22 cellular contexts compared by ENCODE assay signal in genomic region chr9:82202808-82203207, GRCh38.
A peak's percentile ranks its signal among the peaks of the same experiment; 100 is the strongest.
DNase-seq lines count a peak whose midpoint lies in the region; ATAC-seq, FAIRE-seq and TF ChIP-seq lines count a peak whose summit lies in the region.
"Had no signal": no experiment of that assay in that cellular context is flagged by ENCODE, and none has a peak within 500 bp of the region (broad histone marks: within the 10 kb centered on the region; RNA-seq: fewer than 3 reads in every experiment).

No MANE protein-coding gene starts in this region.

- H2BK20ac ChIP-seq in IMR-90 (ENCODE audit: low read depth, low read length), result no peak overlapping the region

- H3K23ac ChIP-seq in IMR-90 (ENCODE audit: low read depth, low read length), result no peak overlapping the region

- intact Hi-C loops in IMR-90 (cut with micrococcal nuclease), result loop anchor here (1.0 kb wide), 1 partner anchor 120 kb away; no protein-coding TSS in a partner anchor

- dilution Hi-C loops in IMR-90 (cut with HindIII; ENCODE audit: low sequenced_read_pairs, unreplicated experiment), result no loop called here
- dilution Hi-C loops in keratinocyte (cut with MboI; ENCODE audit: extremely low pct_ligation_motif_present, low sequenced_read_pairs), result no loop called here

- no peak for TF ChIP-seq RAD21 in IMR-90 (IDR thresholded peaks at IDR 0.05; ENCODE audit: low read length)

- H2AK9ac ChIP-seq in IMR-90 (replicated peaks; ENCODE audit: low read depth, low read length, poor library complexity), result no peak overlapping the region

- FAIRE-seq in bronchial epithelial cell (lab: Jason Lieb, UNC) (no peak), keratinocyte (lab: Jason Lieb, UNC) (peak; percentile 69)
- FAIRE-seq: GM18507 had no signal

- in situ Hi-C loops in IMR-90 (cut with MboI; ENCODE audit: low sequenced_read_pairs), result no loop called here

- no peak overlapping the region for H3K27ac ChIP-seq in IMR-90 (ENCODE audit: insufficient read depth, low read length)
- H3K27ac ChIP-seq in keratinocyte (ENCODE audit: control insufficient read depth, insufficient read depth, low read length), result no peak overlapping the region
- no peak overlapping the region for H3K27ac ChIP-seq in coronary artery
- H3K27ac ChIP-seq: cardiac muscle cell, neural progenitor cell had no signal

- no peak for TF ChIP-seq CTCF in AG10803 (conservative IDR thresholded peaks at IDR 0.05; ENCODE audit: low read length)
- TF ChIP-seq CTCF in IMR-90 (conservative IDR thresholded peaks at IDR 0.05; ENCODE audit: low read depth, low read length), result no peak
- TF ChIP-seq CTCF in bronchial epithelial cell (IDR thresholded peaks at IDR 0.05; ENCODE audit: insufficient read depth, low read length, severe bottlenecking), result no peak
- TF ChIP-seq CTCF in keratinocyte (optimal IDR thresholded peaks at IDR 0.05 in 1 of 3, IDR thresholded peaks at IDR 0.05 in 1 of 3, conservative IDR thresholded peaks at IDR 0.05 in 1 of 3; ENCODE audit: extremely low read depth in 1 of 3, insufficient read depth in 2 of 3, low read length in 3 of 3), result no peak
- no peak for TF ChIP-seq CTCF in coronary artery (IDR thresholded peaks at IDR 0.05)

- H3K27me3 ChIP-seq in IMR-90 (ENCODE audit: control insufficient read depth, insufficient read depth, low read length) (no peaks in the 10 kb centered on the region), bronchial epithelial cell (ENCODE audit: control insufficient read depth, insufficient read depth, low read length) (no peaks in the 10 kb centered on the region), keratinocyte (ENCODE audit: control insufficient read depth, extremely low read depth, insufficient read depth, low read length) (no peaks in the 10 kb centered on the region)
- H3K27me3 ChIP-seq: cardiac muscle cell, neural progenitor cell had no signal

- no TSS peak for BruUV-seq in IMR-90 (replicated peaks; lab: Mats Ljungman, UMichigan)

- no peak overlapping the region for H3K4ac ChIP-seq in IMR-90 (ENCODE audit: low read depth, low read length)

- no peak overlapping the region for H3K56ac ChIP-seq in IMR-90 (ENCODE audit: extremely low read depth, insufficient read depth, low read length)

- CTCF ChIA-PET in IMR-90 (lab: Yijun Ruan, JAX), result interaction anchor here (1.6 kb wide), 1 partner anchor 9 kb away, joined by 3 read pairs; no protein-coding TSS in a partner anchor

- no CpG with 5 or more reads among the region's 4 CpGs for WGBS in IMR-90 (ENCODE audit: extremely low coverage in 2 of 2, insufficient read length in 1 of 2), 2 experiments

- H4K5ac ChIP-seq in IMR-90 (ENCODE audit: low read depth, low read length), result no peak overlapping the region

- no peaks in the 10 kb centered on the region for H3K79me2 ChIP-seq in keratinocyte (ENCODE audit: control insufficient read depth, insufficient read depth, low read length)

- H4K20me1 ChIP-seq in IMR-90 (ENCODE audit: insufficient read depth, low read length) (no peaks in the 10 kb centered on the region), keratinocyte (ENCODE audit: control insufficient read depth, extremely low read depth, insufficient read depth, low read length) (no peaks in the 10 kb centered on the region)

- no peak overlapping the region for H3K14ac ChIP-seq in IMR-90 (replicated peaks; ENCODE audit: low read depth, low read length)

- no peaks in the 10 kb centered on the region for H3K9me3 ChIP-seq in IMR-90 (ENCODE audit: control insufficient read depth, insufficient read depth, low read length)
- H3K9me3 ChIP-seq in keratinocyte (ENCODE audit: control insufficient read depth, low read depth, low read length), result no peaks in the 10 kb centered on the region
- H3K9me3 ChIP-seq: SK-N-SH had no signal

- no peaks in the 10 kb centered on the region for H3K79me1 ChIP-seq in IMR-90 (ENCODE audit: low read depth in 1 of 2, low read length in 2 of 2)

- no peak overlapping the region for H2AK5ac ChIP-seq in IMR-90 (ENCODE audit: low read depth, low read length)

- H3K18ac ChIP-seq in IMR-90 (ENCODE audit: low read depth, low read length), result no peak overlapping the region

- H4K8ac ChIP-seq in IMR-90 (ENCODE audit: low read depth in 2 of 2, low read length in 2 of 2), result no peak overlapping the region

- H3K9me1 ChIP-seq in IMR-90 (ENCODE audit: insufficient read depth, low read length), result no peaks in the 10 kb centered on the region
- no peaks in the 10 kb centered on the region for H3K9me1 ChIP-seq in keratinocyte (ENCODE audit: control insufficient read depth, extremely low read depth, insufficient read depth, low read length)

- H3K36me3 ChIP-seq in IMR-90 (ENCODE audit: control insufficient read depth, insufficient read depth, low read length) (no peaks in the 10 kb centered on the region), bronchial epithelial cell (ENCODE audit: control insufficient read depth, insufficient read depth, low read length) (no peaks in the 10 kb centered on the region), keratinocyte (ENCODE audit: control insufficient read depth in 2 of 2, extremely low read depth in 1 of 2, insufficient read depth in 2 of 2, low read length in 2 of 2) (no peaks in the 10 kb centered on the region)
- H3K36me3 ChIP-seq: cardiac muscle cell, neural progenitor cell had no signal

- H2BK15ac ChIP-seq in IMR-90 (ENCODE audit: low read depth, low read length), result no peak overlapping the region

- no peak overlapping the region for H3K4me2 ChIP-seq in IMR-90 (ENCODE audit: low read depth, low read length)
- no peak overlapping the region for H3K4me2 ChIP-seq in keratinocyte (ENCODE audit: control insufficient read depth, extremely low read depth, insufficient read depth, low read depth, low read length)
- H3K4me2 ChIP-seq: neural progenitor cell, SK-N-SH had no signal

- no peak overlapping the region for H3K4me3 ChIP-seq in AG10803 (ENCODE audit: low read length)
- no peak overlapping the region for H3K4me3 ChIP-seq in IMR-90 (ENCODE audit: insufficient read depth, low read depth, low read length)
- no peak overlapping the region for H3K4me3 ChIP-seq in bronchial epithelial cell (ENCODE audit: low read depth, low read length)
- no peak overlapping the region for H3K4me3 ChIP-seq in keratinocyte (ENCODE audit: control insufficient read depth in 2 of 3, extremely low read depth in 1 of 3, insufficient read depth in 2 of 3, low read depth in 1 of 3, low read length in 3 of 3)
- H3K4me3 ChIP-seq in coronary artery, result no peak overlapping the region
- H3K4me3 ChIP-seq: cardiac muscle cell, neural progenitor cell had no signal

- no peak overlapping the region for H2BK120ac ChIP-seq in IMR-90 (ENCODE audit: low read depth, low read length)

- H3K4me1 ChIP-seq in IMR-90 (ENCODE audit: control insufficient read depth, insufficient read depth, low read length) (no peaks in the 10 kb centered on the region), keratinocyte (ENCODE audit: control insufficient read depth, extremely low read depth, insufficient read depth, low read length) (peaks cover 3% of the 10 kb centered on the region)
- H3K4me1 ChIP-seq: neural progenitor cell had no signal

- ATAC-seq in IMR-90 (ENCODE audit: low read depth) (peak; percentile 70), HG03565 (IDR thresholded peaks at IDR 0.05; ENCODE audit: unreplicated experiment) (no peak)

- no peak for TF ChIP-seq POLR2A in IMR-90 (IDR thresholded peaks at IDR 0.05; ENCODE audit: low read depth, low read length)

- H2AFZ ChIP-seq in IMR-90 (replicated peaks; ENCODE audit: low read length, poor library complexity) (no peak overlapping the region), keratinocyte (ENCODE audit: control insufficient read depth, low read length) (no peak overlapping the region)
- H2AFZ ChIP-seq: neural progenitor cell had no signal

- no peak overlapping the region for H4K91ac ChIP-seq in IMR-90 (ENCODE audit: insufficient read depth, low read depth, low read length)

- H2BK5ac ChIP-seq in IMR-90 (ENCODE audit: low read depth, low read length, poor library complexity, severe bottlenecking), result no peak overlapping the region

- POLR2A ChIA-PET in IMR-90 (lab: Charles Lee; ENCODE audit: unreplicated experiment), result no interaction called here

- H3K9ac ChIP-seq in IMR-90 (ENCODE audit: low read depth, low read length) (no peak overlapping the region), keratinocyte (ENCODE audit: control insufficient read depth, extremely low read depth, insufficient read depth, low read length) (no peak overlapping the region)
- H3K9ac ChIP-seq: neural progenitor cell, SK-N-SH had no signal

- peak; percentile 51 for DNase-seq in AG10803 (ENCODE audit: low read depth)
- peak; percentile 81 for DNase-seq in IMR-90
- peak; percentile 97 for DNase-seq in bronchial epithelial cell (ENCODE audit: low read depth)
- DNase-seq in keratinocyte (ENCODE audit: low read depth, low spot score), result peak; percentile 11
- DNase-seq in coronary artery (ENCODE audit: low spot score), result no peak
- no peak for DNase-seq in HCEC 1CT
- no peak for DNase-seq in medulla oblongata (ENCODE audit: extremely low spot score)
- DNase-seq: activated CD4-positive, alpha-beta T cell treated with anti-CD3 and anti-CD28 coated beads, Interleukin-2, amount 10 ng/mL, durations not matched to agents 7 days and 5 days; activated naive CD4-positive, alpha-beta T cell treated with anti-CD3 and anti-CD28 coated beads for 36 hours; activated T-cell treated with anti-CD3 and anti-CD28 coated beads for 4 hours; effector CD8-positive, alpha-beta T cell; midbrain; NCI-H1930; NCI-H510A treated with DMSO at 0.1 percent for 48 hours; OCI-M1; SK-N-SH; stimulated activated CD4-positive, alpha-beta T cell treated with anti-CD3 and anti-CD28 coated beads, Interleukin-4, amount 100 ng/mL, for 1 hour; substantia nigra had no signal

TF ChIP-seq in IMR-90, 13 proteins besides CTCF, POLR2A, EP300 and RAD21:
- TF ChIP-seq SMC3 (IDR thresholded peaks at IDR 0.05; ENCODE audit: low read depth, low read length) (no peak), CEBPB (IDR thresholded peaks at IDR 0.05; ENCODE audit: low read depth, low read length) (peak; percentile 88)

Comparison
In these comparisons a context has a peak if more than half of its experiments do, and no peak if none do; other contexts are left out.
1. DNase-seq: peak in AG10803 (single experiment), IMR-90 (single experiment), bronchial epithelial cell (single experiment) and keratinocyte (single experiment); none in coronary artery (single experiment), HCEC 1CT (single experiment) and medulla oblongata (single experiment).